16 cellular contexts compared by ENCODE assay signal in the genomic region with DNA sequence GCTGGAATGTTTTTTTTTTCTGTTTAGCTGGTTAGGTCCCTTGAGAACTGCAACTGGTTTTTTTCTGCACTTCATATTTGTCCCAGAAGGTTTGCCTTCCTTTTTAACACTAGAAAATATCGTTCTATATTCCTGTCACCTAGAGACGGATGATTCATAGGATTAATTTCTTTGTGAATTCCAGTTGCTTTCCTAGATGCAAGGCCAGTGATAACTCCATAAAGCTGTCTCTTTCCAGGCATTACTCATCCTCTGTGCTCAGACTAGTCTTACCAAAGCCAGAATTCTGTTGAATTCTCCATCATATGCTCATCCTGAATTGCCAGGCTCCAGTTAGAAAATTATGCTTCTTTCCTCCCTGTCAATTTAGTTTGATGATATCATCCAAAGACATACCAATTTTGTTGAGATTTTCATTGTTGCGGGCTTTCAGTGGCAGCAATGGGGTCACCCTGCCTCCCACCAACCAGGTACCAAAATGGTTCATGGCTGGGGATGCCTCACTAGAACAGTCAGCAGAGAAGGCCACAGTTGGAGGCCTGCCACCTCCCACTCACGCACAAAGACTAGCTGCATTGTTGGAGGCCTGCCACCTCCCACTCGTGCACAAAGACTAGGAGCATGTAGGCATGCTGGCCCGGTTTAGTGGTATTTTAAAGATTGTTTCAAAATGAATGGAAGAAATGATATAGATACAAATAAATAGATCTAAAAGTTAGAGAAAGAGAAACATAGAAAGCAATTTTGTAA. TPM values are rescaled to one million over a fixed set of nuclear protein-coding genes. Genes with fewer than 3 reads are reported as not detected.
DNase-seq lines count a peak whose midpoint lies in the region; ATAC-seq and TF ChIP-seq lines count a peak whose summit lies in the region.
"Had no signal": no experiment of that assay in that cellular context is flagged by ENCODE, and none has a peak within 500 bp of the region (broad histone marks: within the 10 kb centered on the region; RNA-seq: fewer than 3 reads in every experiment).

No MANE protein-coding gene starts in this region.

- no peaks in the 10 kb centered on the region for H3K36me3 ChIP-seq in SJSA1
- H3K36me3 ChIP-seq: Peyer's patch, suprapubic skin had no signal

- no peaks in the 10 kb centered on the region for H3K9me3 ChIP-seq in SJSA1 (replicated peaks)
- H3K9me3 ChIP-seq: Peyer's patch, suprapubic skin had no signal

- peak overlapping the region; percentile 41 for H3K4me3 ChIP-seq in SJSA1
- no peak overlapping the region for H3K4me3 ChIP-seq in fibroblast of villous mesenchyme (ENCODE audit: low read depth, low read length)
- H3K4me3 ChIP-seq: Peyer's patch, suprapubic skin had no signal

- H3K27me3 ChIP-seq in SJSA1 (replicated peaks) = no peaks in the 10 kb centered on the region
- H3K27me3 ChIP-seq: Peyer's patch, suprapubic skin had no signal

- DNase-seq in GM04503 (ENCODE audit: low read depth) = peak; percentile 91
- peak in 1 of 2 experiments; percentile 46 for DNase-seq in SJSA1 (ENCODE audit: low read depth in 1 of 2, low spot score in 2 of 2)
- peak; percentile 79 for DNase-seq in fibroblast of villous mesenchyme (ENCODE audit: low read depth)
- DNase-seq in superior temporal gyrus (ENCODE audit: extremely low spot score) = peak; percentile 63
- no peak for DNase-seq in epidermal melanocyte (ENCODE audit: insufficient read length, low spot score)
- DNase-seq in RPMI8226 = no peak
- no peak for DNase-seq in HT-29 (ENCODE audit: low spot score)
- DNase-seq: activated naive CD4-positive, alpha-beta T cell treated with Interleukin-2 at 50 U/mL for 16 hours; Caco-2; naive B cell; Peyer's patch had no signal

- ATAC-seq in GM18873 (IDR thresholded peaks at IDR 0.05; ENCODE audit: low FRiP score, unreplicated experiment) = no peak

- H3K27ac ChIP-seq in SJSA1 = peak overlapping the region; percentile 94
- H3K27ac ChIP-seq: Peyer's patch, suprapubic skin had no signal

- TF ChIP-seq CTCF in fibroblast of villous mesenchyme (IDR thresholded peaks at IDR 0.05; ENCODE audit: insufficient read depth, low read depth, low read length) = no peak

- H3K4me1 ChIP-seq in SJSA1 (replicated peaks) = peaks cover 12% of the 10 kb centered on the region
- H3K4me1 ChIP-seq: Peyer's patch, suprapubic skin had no signal

RNA-seq across cellular contexts. Expression of a gene that starts 8.5 kb away (rescaled TPM):
- total RNA-seq in SJSA1 (2014; rRNA removed; shearing (Covaris generic)) = not detected in 2 replicates
- total RNA-seq in fibroblast of villous mesenchyme = under 0.01 TPM in 1 of 2 replicates, not detected in the other
- total RNA-seq in HT-29 (2014; rRNA removed; shearing (Covaris generic)) = 0.28 and 0.57 TPM in 2 replicates

RNA-seq across cellular contexts. Expression of a gene that starts 22.1 kb away (rescaled TPM):
- 11.3 and 15.5 TPM in 2 replicates for total RNA-seq in SJSA1 (2014; rRNA removed; shearing (Covaris generic))
- 11.9 and 17.3 TPM in 2 replicates for total RNA-seq in fibroblast of villous mesenchyme
- total RNA-seq in HT-29 (2014; rRNA removed; shearing (Covaris generic)) = 7.4 and 10.4 TPM in 2 replicates

RNA-seq across cellular contexts. Expression of a gene that starts 22.4 kb away (rescaled TPM):
- total RNA-seq in SJSA1 (2014; rRNA removed; shearing (Covaris generic)) = 13.3 and 13.5 TPM in 2 replicates
- 16.4 and 23.7 TPM in 2 replicates for total RNA-seq in fibroblast of villous mesenchyme
- 2.0 and 2.1 TPM in 2 replicates for total RNA-seq in HT-29 (2014; rRNA removed; shearing (Covaris generic))

RNA-seq across cellular contexts. Expression of a gene that starts 59.3 kb away (rescaled TPM):
- total RNA-seq in SJSA1 (2014; rRNA removed; shearing (Covaris generic)) = not detected in 2 replicates
- total RNA-seq in fibroblast of villous mesenchyme = not detected in 2 replicates
- total RNA-seq in HT-29 (2014; rRNA removed; shearing (Covaris generic)) = 0.16 TPM in 1 of 2 replicates, not detected in the other
- total RNA-seq: activated CD8-positive, alpha-beta memory T cell treated with anti-CD3 and anti-CD28 coated beads for 36 hours; NCI-H460; skeletal muscle tissue had no signal

Comparison
In these comparisons a context has a peak if more than half of its experiments do, and no peak if none do; other contexts are left out.
1. DNase-seq: peak in GM04503 (single experiment), fibroblast of villous mesenchyme (single experiment) and superior temporal gyrus (single experiment); none in epidermal melanocyte (single experiment), RPMI8226 (single experiment) and HT-29 (single experiment).